In the genomic region with DNA sequence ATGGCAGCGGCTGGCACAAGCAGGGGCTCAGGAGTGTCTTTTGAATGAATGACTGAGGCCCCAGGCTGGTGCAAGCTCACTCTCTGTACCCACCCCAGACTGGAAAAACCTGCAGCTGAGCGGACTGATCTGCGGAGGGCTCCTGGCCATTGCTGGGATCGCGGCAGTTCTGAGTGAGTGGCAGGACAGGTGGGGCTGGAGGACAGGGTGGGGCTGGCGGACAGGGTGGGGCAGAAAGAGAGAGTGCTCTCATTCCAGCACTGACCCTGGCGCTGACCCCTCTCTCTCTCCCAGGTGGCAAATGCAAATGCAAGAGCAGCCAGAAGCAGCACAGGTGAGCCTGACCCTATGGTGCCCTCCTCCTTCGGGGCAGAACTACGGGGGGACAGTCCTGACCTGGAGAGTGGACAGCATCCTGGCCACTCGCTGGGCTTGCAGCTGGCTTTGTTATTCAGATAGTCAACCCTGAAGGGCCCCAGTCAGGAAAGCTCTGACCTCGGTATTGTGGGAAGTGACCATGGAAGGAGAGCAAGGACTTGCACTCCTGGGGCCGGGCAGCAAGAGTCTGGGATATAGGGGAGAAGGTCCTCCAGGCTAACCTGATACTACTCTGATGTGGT, we compare ENCODE assay signal across 22 cellular contexts. TPM values are rescaled to one million over a fixed set of nuclear protein-coding genes. Genes with fewer than 3 reads are reported as not detected.
A peak's percentile ranks its signal among the peaks of the same experiment; 100 is the strongest.
DNase-seq lines count a peak whose midpoint lies in the region; ATAC-seq and TF ChIP-seq lines count a peak whose summit lies in the region.
"Had no signal": no experiment of that assay in that cellular context is flagged by ENCODE, and none has a peak within 500 bp of the region (broad histone marks: within the 10 kb centered on the region; RNA-seq: fewer than 3 reads in every experiment).

No MANE protein-coding gene starts in this region.

- no peaks in the 10 kb centered on the region for H3K27me3 ChIP-seq in left lung
- no peaks in the 10 kb centered on the region for H3K27me3 ChIP-seq in sigmoid colon
- no peaks in the 10 kb centered on the region for H3K27me3 ChIP-seq in MG63
- H3K27me3 ChIP-seq in testis: no peaks in the 10 kb centered on the region
- H3K27me3 ChIP-seq: BLaER1 treated with 17β-estradiol and CSF1 and Interleukin-3, amounts not matched to agents 10 nM and 100 nM had no signal

- intact Hi-C loops in left lung (cut with DNase I): no loop called here
- intact Hi-C loops in sigmoid colon (cut with DNase I): no loop called here
- intact Hi-C loops in testis (cut with DNase I; ENCODE audit: low total_unique reads): no loop called here

- H3K4me3 ChIP-seq in left lung (no peak overlapping the region), sigmoid colon (no peak overlapping the region), MG63 (no peak overlapping the region), testis (no peak overlapping the region)
- H3K4me3 ChIP-seq: BLaER1 treated with 17β-estradiol and CSF1 and Interleukin-3, amounts not matched to agents 10 nM and 100 nM; GM12878 had no signal

- WGBS in sigmoid colon, 2 donors: 40 to 76% methylated on average over 12 of the region's 12 CpGs
- WGBS in testis, 2 donors: 86 to 89% methylated on average over 9 to 12 of the region's 12 CpGs

- DNase-seq in NCI-H748 (lab: John Stamatoyannopoulos, UW; ENCODE audit: unreplicated experiment): peak; percentile 7
- no peak for DNase-seq in NCI-H748 treated with DMSO at 0.1 percent for 48 hours (lab: John Stamatoyannopoulos, UW)
- DNase-seq in left lung: peak in 1 of 2 donors; percentile 50
- DNase-seq in sigmoid colon: peak; percentile 52
- no peak for DNase-seq in MG63
- no peak for DNase-seq in hepatic stellate cell (ENCODE audit: low spot score)
- no peak for DNase-seq in testis
- DNase-seq: HFFc6, NCI-H1092 treated with DMSO at 0.1 percent for 48 hours, NCI-H1694 treated with DMSO at 0.1 percent for 48 hours, NCI-H446, NCI-H82, SK-N-SH had no signal

- ATAC-seq in left lung: peak; percentile 64
- no peak for ATAC-seq in GM18868 (IDR thresholded peaks at IDR 0.05; ENCODE audit: unreplicated experiment)
- ATAC-seq: GM12878, HepG2, Panc1, Right ventricle myocardium inferior had no signal

- TF ChIP-seq CTCF in left lung (IDR thresholded peaks at IDR 0.05) (no peak), sigmoid colon (IDR thresholded peaks at IDR 0.05) (no peak), testis (IDR thresholded peaks at IDR 0.05) (no peak)

- H3K9me3 ChIP-seq in left lung (no peaks in the 10 kb centered on the region), sigmoid colon (no peaks in the 10 kb centered on the region), MG63 (no peaks in the 10 kb centered on the region), testis (no peaks in the 10 kb centered on the region)
- H3K9me3 ChIP-seq: BLaER1 treated with 17β-estradiol and CSF1 and Interleukin-3, amounts not matched to agents 10 nM and 100 nM; SK-N-SH had no signal

- no peak for TF ChIP-seq EP300 in sigmoid colon (IDR thresholded peaks at IDR 0.05)

- no peaks in the 10 kb centered on the region for H3K36me3 ChIP-seq in left lung
- H3K36me3 ChIP-seq in sigmoid colon: no peaks in the 10 kb centered on the region
- no peaks in the 10 kb centered on the region for H3K36me3 ChIP-seq in MG63
- no peaks in the 10 kb centered on the region for H3K36me3 ChIP-seq in testis (ENCODE audit: low read depth, missing control alignments)
- H3K36me3 ChIP-seq: BLaER1 treated with 17β-estradiol and CSF1 and Interleukin-3, amounts not matched to agents 10 nM and 100 nM had no signal

- H3K27ac ChIP-seq in left lung: no peak overlapping the region
- no peak overlapping the region for H3K27ac ChIP-seq in sigmoid colon
- no peak overlapping the region for H3K27ac ChIP-seq in testis
- H3K27ac ChIP-seq: 22Rv1; BLaER1 treated with 17β-estradiol and CSF1 and Interleukin-3, amounts not matched to agents 10 nM and 100 nM; KMS-11 had no signal

- H3K4me1 ChIP-seq in left lung: no peaks in the 10 kb centered on the region
- H3K4me1 ChIP-seq in sigmoid colon: no peaks in the 10 kb centered on the region
- no peaks in the 10 kb centered on the region for H3K4me1 ChIP-seq in testis

- TF ChIP-seq POLR2A in sigmoid colon (IDR thresholded peaks at IDR 0.05) (no peak), testis (IDR thresholded peaks at IDR 0.05) (no peak)

RNA-seq across cellular contexts. Expression of gene FXYD4, which starts 4.1 kb away (rescaled TPM):
- 1 to 10 TPM; 1.0 to 6.0 TPM for total RNA-seq in left lung
- not detected for total RNA-seq in sigmoid colon
- not detected for polyA plus RNA-seq in sigmoid colon
- total RNA-seq in MG63 (2014; rRNA removed; shearing (Covaris generic); ENCODE audit: low replicate concordance): not detected in 2 replicates
- 1 to 10 TPM; 1.4 to 1.5 TPM for total RNA-seq in testis
- 2.6 TPM for polyA plus RNA-seq in testis (ENCODE audit: insufficient read depth, low read depth, low replicate concordance)
- total RNA-seq: GM12878, HepG2, HFFc6, MCF 10A, Right ventricle myocardium inferior had no signal
- polyA plus RNA-seq: GM12878, HepG2, SK-N-SH had no signal

RNA-seq across cellular contexts. Expression of gene HNRNPF, which starts 33.5 kb away (rescaled TPM):
- total RNA-seq in left lung (100 to 1,000 TPM; 161 to 230 TPM), sigmoid colon (100 to 1,000 TPM; 101 to 185 (median 150) TPM), testis (100 to 1,000 TPM; 120 to 159 TPM)
- polyA plus RNA-seq in sigmoid colon (100 to 1,000 TPM; 117 to 194 (median 134) TPM), testis (ENCODE audit: insufficient read depth, low read depth, low replicate concordance) (232 TPM)
- 286 and 294 TPM in 2 replicates for total RNA-seq in MG63 (2014; rRNA removed; shearing (Covaris generic); ENCODE audit: low replicate concordance)

Comparison
In these comparisons a context has a peak if more than half of its experiments do, and no peak if none do; other contexts are left out.
1. DNase-seq: peak in NCI-H748 (single experiment) and sigmoid colon (single experiment); none in NCI-H748 treated with DMSO at 0.1 percent for 48 hours (single experiment), MG63 (single experiment), hepatic stellate cell (single experiment) and testis (single experiment).